In genomic region chr5:73519531-73520283, GRCh38 we compare ENCODE assay signal across 1 cellular context.
TF ChIP-seq lines count a peak whose summit lies in the region.

No MANE protein-coding gene starts in this region.

TF ChIP-seq in HEK293, 187 proteins besides CTCF, POLR2A, EP300 and RAD21 (continued from another document):
- TF ChIP-seq BCL6B (tag by site-specific recombination; IDR thresholded peaks at IDR 0.05): 0 out of 2 replicates have a peak, but pooled peaks have one; percentile 14
- TF ChIP-seq ZBTB11 (tag by site-specific recombination; conservative IDR thresholded peaks at IDR 0.05; ENCODE audit: low read depth): no peak
- TF ChIP-seq EGR2 (tag by site-specific recombination; IDR thresholded peaks at IDR 0.05; ENCODE audit: low read depth): peak; percentile 68
- TF ChIP-seq ZNF654 (tag by site-specific recombination; IDR thresholded peaks at IDR 0.05; ENCODE audit: low read depth): peak; percentile 95
- TF ChIP-seq ZNF830 (tag by site-specific recombination; IDR thresholded peaks at IDR 0.05; ENCODE audit: low read depth): no peak
- no peak for TF ChIP-seq ZNF174 (tag by site-specific recombination; IDR thresholded peaks at IDR 0.05)
- TF ChIP-seq PBX3 (CRISPR knock-in tag; IDR thresholded peaks at IDR 0.05): no peak
- TF ChIP-seq ZNF600 (tag by site-specific recombination; IDR thresholded peaks at IDR 0.05): peak; percentile 55; the same call in 1 of the 2 replicates
- 0 out of 2 replicates have a peak, but pooled peaks have one; percentile 14 for TF ChIP-seq WT1 (tag by site-specific recombination; IDR thresholded peaks at IDR 0.05)
- 0 out of 2 replicates have a peak, but pooled peaks have one; percentile 32 for TF ChIP-seq ZNF184 (tag by site-specific recombination; IDR thresholded peaks at IDR 0.05)
- TF ChIP-seq ZNF843 (tag by site-specific recombination; IDR thresholded peaks at IDR 0.05): peak; percentile 54
- peak; percentile 59 for TF ChIP-seq ZFHX2 (tag by site-specific recombination; conservative IDR thresholded peaks at IDR 0.05)
- TF ChIP-seq PRDM10 (tag by site-specific recombination; IDR thresholded peaks at IDR 0.05): peak; percentile 25; the same call in 1 of the 2 replicates
- TF ChIP-seq OSR2 (tag by site-specific recombination; IDR thresholded peaks at IDR 0.05): no peak
- peak; percentile 97 for TF ChIP-seq ZSCAN4 (tag by site-specific recombination; IDR thresholded peaks at IDR 0.05)
- TF ChIP-seq SP7 (tag by site-specific recombination; IDR thresholded peaks at IDR 0.05): peak; percentile 65
- TF ChIP-seq ZNF580 (tag by site-specific recombination; IDR thresholded peaks at IDR 0.05): 0 out of 2 replicates have a peak, but pooled peaks have one; percentile 30
